ENCODE assay signal across 8 cellular contexts in the genomic region with DNA sequence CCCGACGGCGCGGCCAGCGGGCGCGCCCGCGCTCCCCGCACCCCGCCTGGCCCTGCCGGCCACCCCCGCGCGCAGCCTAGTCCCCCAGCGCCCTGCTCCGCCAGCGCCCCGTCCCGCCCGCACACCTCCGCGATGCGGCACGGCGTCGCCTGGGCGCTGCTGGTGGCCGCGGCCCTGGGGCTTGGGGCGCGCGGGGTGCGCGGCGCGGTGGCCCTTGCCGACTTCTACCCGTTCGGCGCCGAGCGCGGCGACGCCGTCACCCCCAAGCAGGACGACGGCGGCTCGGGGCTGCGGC. TPM values are rescaled to one million over a fixed set of nuclear protein-coding genes. Genes with fewer than 3 reads are reported as not detected.
A peak's percentile ranks its signal among the peaks of the same experiment; 100 is the strongest.
DNase-seq lines count a peak whose midpoint lies in the region; ATAC-seq and TF ChIP-seq lines count a peak whose summit lies in the region.

No MANE protein-coding gene starts in this region.

- no peaks in the 10 kb centered on the region for H3K9me3 Mint-ChIP-seq in activated CD8-positive, alpha-beta memory T cell treated with anti-CD3 and anti-CD28 coated beads, Interleukin-2, amount 10 ng/mL, durations not matched to agents 7 days and 5 days (ENCODE audit: low read depth)
- peaks cover under 1 to 15% of the 10 kb centered on the region in 2 donors for H3K9me3 Mint-ChIP-seq in stimulated activated naive CD8-positive, alpha-beta T cell treated with anti-CD3 and anti-CD28 coated beads, Interleukin-15, amount 100 ng/mL, for 72 hours
- H3K9me3 Mint-ChIP-seq in immature natural killer cell (peaks cover 0 to 4% (median 1%) of the 10 kb centered on the region in 6 donors), glutamatergic neuron (ENCODE audit: unreplicated experiment) (peaks cover 3% of the 10 kb centered on the region)

- no peaks in the 10 kb centered on the region for H3K9me3 ChIP-seq in iPS-18c (ENCODE audit: control insufficient read depth, insufficient read depth, low read length)

- no peak overlapping the region for H3K4me3 Mint-ChIP-seq in activated CD8-positive, alpha-beta memory T cell treated with anti-CD3 and anti-CD28 coated beads, Interleukin-2, amount 10 ng/mL, durations not matched to agents 7 days and 5 days
- H3K4me3 Mint-ChIP-seq in stimulated activated naive CD8-positive, alpha-beta T cell treated with anti-CD3 and anti-CD28 coated beads, Interleukin-15, amount 100 ng/mL, for 72 hours = peak overlapping the region; percentile 57 to 79
- H3K4me3 Mint-ChIP-seq in immature natural killer cell (peak overlapping the region in 1 of 5 donors; percentile 44), glutamatergic neuron (ENCODE audit: unreplicated experiment) (no peak overlapping the region)

- no peak overlapping the region for H3K27ac Mint-ChIP-seq in activated CD8-positive, alpha-beta memory T cell treated with anti-CD3 and anti-CD28 coated beads, Interleukin-2, amount 10 ng/mL, durations not matched to agents 7 days and 5 days
- H3K27ac Mint-ChIP-seq in stimulated activated naive CD8-positive, alpha-beta T cell treated with anti-CD3 and anti-CD28 coated beads, Interleukin-15, amount 100 ng/mL, for 72 hours = no peak overlapping the region
- H3K27ac Mint-ChIP-seq in immature natural killer cell (no peak overlapping the region), glutamatergic neuron (ENCODE audit: unreplicated experiment) (no peak overlapping the region)

- no peaks in the 10 kb centered on the region for H3K36me3 Mint-ChIP-seq in activated CD8-positive, alpha-beta memory T cell treated with anti-CD3 and anti-CD28 coated beads, Interleukin-2, amount 10 ng/mL, durations not matched to agents 7 days and 5 days
- H3K36me3 Mint-ChIP-seq in immature natural killer cell (peaks cover 0 to under 1% (median 0%) of the 10 kb centered on the region in 3 donors), glutamatergic neuron (ENCODE audit: unreplicated experiment) (peaks cover 2% of the 10 kb centered on the region)

- TF ChIP-seq CTCF in glutamatergic neuron (IDR thresholded peaks at IDR 0.05; ENCODE audit: partially characterized antibody, unreplicated experiment) = no peak

- peak overlapping the region; percentile 67 for H3K4me3 ChIP-seq in iPS-18c (ENCODE audit: insufficient read depth, low read depth, low read length)

- peak; percentile 31 for ATAC-seq in activated CD8-positive, alpha-beta memory T cell treated with anti-CD3 and anti-CD28 coated beads, Interleukin-2, amount 10 ng/mL, durations not matched to agents 7 days and 5 days
- peak; percentile 63 for ATAC-seq in stimulated activated naive CD8-positive, alpha-beta T cell treated with anti-CD3 and anti-CD28 coated beads, Interleukin-15, amount 100 ng/mL, for 72 hours

- DNase-seq in DMS 273 (lab: John Stamatoyannopoulos, UW; ENCODE audit: unreplicated experiment) (peak; percentile 56), DMS 273 treated with DMSO at 0.1 percent for 48 hours (lab: John Stamatoyannopoulos, UW) (no peak), COLO829 (ENCODE audit: low spot score) (no peak), immature natural killer cell (no peak), glutamatergic neuron (no peak)
- DNase-seq in activated CD8-positive, alpha-beta memory T cell treated with anti-CD3 and anti-CD28 coated beads, Interleukin-2, amount 10 ng/mL, durations not matched to agents 7 days and 5 days = peak; percentile 19
- DNase-seq in stimulated activated naive CD8-positive, alpha-beta T cell treated with anti-CD3 and anti-CD28 coated beads, Interleukin-15, amount 100 ng/mL, for 72 hours = peak in 1 of 2 donors; percentile 40

- H3K4me1 Mint-ChIP-seq in activated CD8-positive, alpha-beta memory T cell treated with anti-CD3 and anti-CD28 coated beads, Interleukin-2, amount 10 ng/mL, durations not matched to agents 7 days and 5 days = peaks cover 2% of the 10 kb centered on the region
- H3K4me1 Mint-ChIP-seq in stimulated activated naive CD8-positive, alpha-beta T cell treated with anti-CD3 and anti-CD28 coated beads, Interleukin-15, amount 100 ng/mL, for 72 hours = peaks cover 37% of the 10 kb centered on the region
- H3K4me1 Mint-ChIP-seq in immature natural killer cell (peaks cover 0 to 7% of the 10 kb centered on the region in 2 donors), glutamatergic neuron (ENCODE audit: low read depth, unreplicated experiment) (peaks cover 2% of the 10 kb centered on the region)

- CTCF ChIA-PET in activated CD8-positive, alpha-beta memory T cell treated with anti-CD3 and anti-CD28 coated beads, Interleukin-2, amount 10 ng/mL, durations not matched to agents 7 days and 5 days (lab: Charles Lee) = no interaction called here

- H3K27me3 Mint-ChIP-seq in activated CD8-positive, alpha-beta memory T cell treated with anti-CD3 and anti-CD28 coated beads, Interleukin-2, amount 10 ng/mL, durations not matched to agents 7 days and 5 days = peaks cover 20% of the 10 kb centered on the region
- H3K27me3 Mint-ChIP-seq in stimulated activated naive CD8-positive, alpha-beta T cell treated with anti-CD3 and anti-CD28 coated beads, Interleukin-15, amount 100 ng/mL, for 72 hours = peaks cover 9% of the 10 kb centered on the region
- H3K27me3 Mint-ChIP-seq in immature natural killer cell (ENCODE audit: low read depth in 3 of 3) = peaks cover 2 to 14% (median 3%) of the 10 kb centered on the region in 3 donors
- H3K27me3 Mint-ChIP-seq in glutamatergic neuron (ENCODE audit: unreplicated experiment) = peaks cover 11% of the 10 kb centered on the region

RNA-seq across cellular contexts. Expression of gene SNED1, which starts 0.2 kb away (rescaled TPM):
- 1 to 10 TPM; 3.6 to 4.6 TPM for total RNA-seq in activated CD8-positive, alpha-beta memory T cell treated with anti-CD3 and anti-CD28 coated beads, Interleukin-2, amount 10 ng/mL, durations not matched to agents 7 days and 5 days
- under 1 TPM in 2 of 3 donors, not detected in 1; 0.24 to 0.56 TPM for polyA plus RNA-seq in immature natural killer cell
- 2.8 TPM for total RNA-seq in glutamatergic neuron (ENCODE audit: unreplicated experiment)

Comparison
In these comparisons a context has a peak if more than half of its experiments do, and no peak if none do; other contexts are left out.
1. DNase-seq: peak in DMS 273 (single experiment) and activated CD8-positive, alpha-beta memory T cell treated with anti-CD3 and anti-CD28 coated beads, Interleukin-2, amount 10 ng/mL, durations not matched to agents 7 days and 5 days (single experiment); none in DMS 273 treated with DMSO at 0.1 percent for 48 hours (single experiment), COLO829 (single experiment), immature natural killer cell (0 of 3) and glutamatergic neuron (single experiment).
2. H3K4me3 Mint-ChIP-seq: peak in stimulated activated naive CD8-positive, alpha-beta T cell treated with anti-CD3 and anti-CD28 coated beads, Interleukin-15, amount 100 ng/mL, for 72 hours (2 of 2); none in activated CD8-positive, alpha-beta memory T cell treated with anti-CD3 and anti-CD28 coated beads, Interleukin-2, amount 10 ng/mL, durations not matched to agents 7 days and 5 days (single experiment) and glutamatergic neuron (single experiment).